In the genomic region with DNA sequence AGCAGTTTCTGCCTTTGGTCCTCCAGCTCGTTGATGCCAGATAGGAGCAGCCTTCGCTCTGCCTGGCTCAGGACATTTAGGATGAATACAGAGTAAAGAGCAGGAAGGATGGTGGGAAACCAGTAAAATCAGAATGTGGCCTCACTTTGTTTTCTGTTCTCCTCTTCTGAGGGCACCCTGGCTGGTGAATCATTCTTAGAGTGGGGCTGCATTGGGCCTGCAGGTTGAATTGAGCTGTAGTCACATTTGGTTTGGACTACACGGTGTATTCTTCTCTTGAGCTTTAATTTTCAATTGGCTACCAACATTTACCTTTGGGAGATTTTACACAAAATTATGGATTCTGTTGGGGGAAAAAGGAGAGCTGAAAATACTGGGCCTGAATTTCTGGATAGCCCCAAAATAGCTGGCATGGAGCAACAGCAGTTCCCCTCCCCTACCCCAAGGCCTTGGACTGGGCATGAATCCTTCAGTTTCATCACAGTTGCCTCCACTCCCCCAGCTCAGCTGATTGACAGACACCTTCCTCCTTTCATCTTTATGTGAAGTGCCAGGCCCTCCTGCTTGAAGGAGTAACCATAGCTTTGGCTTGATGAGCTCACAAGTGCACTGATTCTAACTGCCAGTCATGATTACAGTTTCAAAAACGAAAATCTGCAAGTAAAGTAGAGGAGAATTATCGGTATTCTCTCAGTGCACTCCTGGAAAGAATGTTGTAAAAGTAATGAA, we compare ENCODE assay signal across 9 cellular contexts. TPM values are rescaled to one million over a fixed set of nuclear protein-coding genes. Genes with fewer than 3 reads are reported as not detected.
DNase-seq lines count a peak whose midpoint lies in the region; ATAC-seq and TF ChIP-seq lines count a peak whose summit lies in the region.
"Had no signal": no experiment of that assay in that cellular context is flagged by ENCODE, and none has a peak within 500 bp of the region (broad histone marks: within the 10 kb centered on the region; RNA-seq: fewer than 3 reads in every experiment).

No MANE protein-coding gene starts in this region.

- no peaks in the 10 kb centered on the region for H3K27me3 ChIP-seq in CD8-positive, alpha-beta T cell (ENCODE audit: insufficient read depth, low read length)
- H3K27me3 ChIP-seq in esophagus squamous epithelium, result no peaks in the 10 kb centered on the region
- H3K27me3 ChIP-seq in Peyer's patch, result no peaks in the 10 kb centered on the region
- H3K27me3 ChIP-seq: heart right ventricle had no signal

- in situ Hi-C loops in ACHN (cut with HindIII; ENCODE audit: low pct_ligation_motif_present, low pct_unique_long_range_greater_than_20kb, low sequenced_read_pairs), result no loop called here

- peak; percentile 42 for ATAC-seq in CD8-positive, alpha-beta T cell
- ATAC-seq in GM19463 (IDR thresholded peaks at IDR 0.05; ENCODE audit: unreplicated experiment), result peak; percentile 12
- peak; percentile 11 for ATAC-seq in HG03521 (IDR thresholded peaks at IDR 0.05; ENCODE audit: unreplicated experiment)

- peaks cover 79% of the 10 kb centered on the region for H3K36me3 Mint-ChIP-seq in CD8-positive, alpha-beta T cell
- peaks cover under 1% of the 10 kb centered on the region for H3K36me3 Mint-ChIP-seq in glutamatergic neuron (ENCODE audit: unreplicated experiment)

- H3K9me3 ChIP-seq in CD8-positive, alpha-beta T cell (ENCODE audit: low read length), result no peaks in the 10 kb centered on the region
- H3K9me3 ChIP-seq in esophagus squamous epithelium (no peaks in the 10 kb centered on the region), Peyer's patch (no peaks in the 10 kb centered on the region)
- H3K9me3 ChIP-seq: heart right ventricle had no signal

- peaks cover 15% of the 10 kb centered on the region for H3K4me1 ChIP-seq in CD8-positive, alpha-beta T cell (ENCODE audit: insufficient read depth, low read length)
- H3K4me1 ChIP-seq in esophagus squamous epithelium (peaks cover 0 to 11% (median 0%) of the 10 kb centered on the region in 3 donors), Peyer's patch (peaks cover 0 to 10% (median 0%) of the 10 kb centered on the region in 4 donors)

- CTCF ChIA-PET in CD8-positive, alpha-beta T cell (lab: Charles Lee), result interaction anchor here (0.7 to 2.1 kb wide), 25 partner anchors 8 to 315 kb away, joined by 3 to 21 read pairs (median 4); a partner anchor contains a TSS

- H3K27ac ChIP-seq in CD8-positive, alpha-beta T cell (ENCODE audit: low read depth, low read length), result no peak overlapping the region
- H3K27ac ChIP-seq in esophagus squamous epithelium, result no peak overlapping the region
- no peak overlapping the region for H3K27ac ChIP-seq in Peyer's patch

- peaks cover 49% of the 10 kb centered on the region for H3K36me3 ChIP-seq in CD8-positive, alpha-beta T cell (ENCODE audit: insufficient read depth, low read length)
- H3K36me3 ChIP-seq in esophagus squamous epithelium (peaks cover 0 to 95% (median 40%) of the 10 kb centered on the region in 3 donors), Peyer's patch (peaks cover 0 to 74% (median 0%) of the 10 kb centered on the region in 3 donors)

- TF ChIP-seq POLR2A in esophagus squamous epithelium (IDR thresholded peaks at IDR 0.05) (no peak), Peyer's patch (IDR thresholded peaks at IDR 0.05) (no peak)

- peak overlapping the region; percentile 30 for H3K27ac Mint-ChIP-seq in CD8-positive, alpha-beta T cell
- H3K27ac Mint-ChIP-seq in glutamatergic neuron (ENCODE audit: unreplicated experiment), result peak overlapping the region; percentile 26

- DNase-seq in CD8-positive, alpha-beta T cell, result no peak
- no peak for DNase-seq in glutamatergic neuron
- DNase-seq in esophagus squamous epithelium (lab: John Stamatoyannopoulos, UW), result no peak
- no peak for DNase-seq in ACHN
- no peak for DNase-seq in Peyer's patch
- no peak for DNase-seq in stimulated activated CD4-positive, alpha-beta T cell treated with anti-CD3 and anti-CD28 coated beads, Interleukin-15, amount 100 ng/mL, for 24 hours

- no peaks in the 10 kb centered on the region for H3K9me3 Mint-ChIP-seq in CD8-positive, alpha-beta T cell
- no peaks in the 10 kb centered on the region for H3K9me3 Mint-ChIP-seq in glutamatergic neuron (ENCODE audit: unreplicated experiment)

- H3K27me3 Mint-ChIP-seq in CD8-positive, alpha-beta T cell (ENCODE audit: low read depth), result no peaks in the 10 kb centered on the region
- no peaks in the 10 kb centered on the region for H3K27me3 Mint-ChIP-seq in glutamatergic neuron (ENCODE audit: unreplicated experiment)

- H3K4me3 ChIP-seq in CD8-positive, alpha-beta T cell (ENCODE audit: low read depth, low read length), result no peak overlapping the region
- no peak overlapping the region for H3K4me3 ChIP-seq in esophagus squamous epithelium
- H3K4me3 ChIP-seq in Peyer's patch, result no peak overlapping the region
- H3K4me3 ChIP-seq: heart right ventricle had no signal

- 39 to 56% methylated on average over 5 of the region's 5 CpGs for WGBS in esophagus squamous epithelium, 2 donors

- H3K4me1 Mint-ChIP-seq in CD8-positive, alpha-beta T cell (ENCODE audit: low read depth), result peaks cover 30% of the 10 kb centered on the region
- no peaks in the 10 kb centered on the region for H3K4me1 Mint-ChIP-seq in glutamatergic neuron (ENCODE audit: low read depth, unreplicated experiment)

- POLR2A ChIA-PET in CD8-positive, alpha-beta T cell (lab: Charles Lee), result interaction anchor here (0.6 to 1.6 kb wide), 3 partner anchors 15 to 24 kb away, joined by 3 to 6 read pairs (median 3); a partner anchor contains a TSS

- TF ChIP-seq CTCF in CD8-positive, alpha-beta T cell (IDR thresholded peaks at IDR 0.05), result no peak
- no peak for TF ChIP-seq CTCF in glutamatergic neuron (IDR thresholded peaks at IDR 0.05; ENCODE audit: partially characterized antibody, unreplicated experiment)
- no peak for TF ChIP-seq CTCF in esophagus squamous epithelium (IDR thresholded peaks at IDR 0.05)
- TF ChIP-seq CTCF in Peyer's patch (IDR thresholded peaks at IDR 0.05), result no peak

- no peak overlapping the region for H3K4me3 Mint-ChIP-seq in CD8-positive, alpha-beta T cell
- no peak overlapping the region for H3K4me3 Mint-ChIP-seq in glutamatergic neuron (ENCODE audit: unreplicated experiment)

- intact Hi-C loops in CD8-positive, alpha-beta T cell (cut with DNase I, micrococcal nuclease), result loop anchor here in 1 of 2 experiments (2.0 kb wide), 1 partner anchor 23 kb away; a partner anchor contains a TSS
- intact Hi-C loops in esophagus squamous epithelium (cut with DNase I), result no loop called here

RNA-seq across cellular contexts. Expression of a gene that starts 24.3 kb away (rescaled TPM):
- 100 to 1,000 TPM; 109 to 121 TPM for total RNA-seq in CD8-positive, alpha-beta T cell
- total RNA-seq in glutamatergic neuron (ENCODE audit: unreplicated experiment) (40.8 TPM), esophagus squamous epithelium (10 to 100 TPM; 34.9 to 70.1 (median 48.3) TPM), Peyer's patch (100 to 1,000 TPM in 3 of 4 donors, 10 to 100 TPM in 1; 91.8 to 231 (median 113) TPM)
